ENCODE assay signal across 1 cellular context in genomic region chr9:91634832-91635231, GRCh38.
TF ChIP-seq lines count a peak whose summit lies in the region.
"Not testable (repeated sequence)": the region's sequence is repeated elsewhere in the genome, so short reads cannot be mapped to it uniquely, and the experiment has no call there.

No MANE protein-coding gene starts in this region.

- POLR2A ChIA-PET in HEK293 (lab: Yijun Ruan, JAX), result not testable (repeated sequence)

- TF ChIP-seq CTCF in HEK293 (tag by site-specific recombination; IDR thresholded peaks at IDR 0.05), result not testable (repeated sequence)

- not testable (repeated sequence) for H3K36me3 ChIP-seq in HEK293 (ENCODE audit: control insufficient read depth in 2 of 2, insufficient read depth in 1 of 2, low read length in 2 of 2)

- H3K4me3 ChIP-seq in HEK293 (ENCODE audit: low read depth, low read length), result not testable (repeated sequence)

- H3K9me3 ChIP-seq in HEK293 (ENCODE audit: control insufficient read depth, insufficient read depth, low read depth, low read length), result not testable (repeated sequence)

- not testable (repeated sequence) for H3K27ac ChIP-seq in HEK293 (ENCODE audit: extremely low read depth, low read depth, low read length)

- CTCF ChIA-PET in HEK293 (lab: Yijun Ruan, JAX), result not testable (repeated sequence)

- H3K4me1 ChIP-seq in HEK293 (ENCODE audit: control insufficient read depth, insufficient read depth, low read length), result not testable (repeated sequence)

TF ChIP-seq in HEK293, 187 proteins besides CTCF, POLR2A, EP300 and RAD21:
- TF ChIP-seq EGR2 (tag by site-specific recombination; IDR thresholded peaks at IDR 0.05; ENCODE audit: low read depth) (peak; percentile 70; the same call in 1 of the 2 replicates), ZNF513 (tag by site-specific recombination; IDR thresholded peaks at IDR 0.05) (peak; percentile 72; the same call in 1 of the 2 replicates), ZFHX2 (tag by site-specific recombination; conservative IDR thresholded peaks at IDR 0.05) (peak; percentile 45)
